Comparison of ENCODE assay signal across 34 cellular contexts in the genomic region with DNA sequence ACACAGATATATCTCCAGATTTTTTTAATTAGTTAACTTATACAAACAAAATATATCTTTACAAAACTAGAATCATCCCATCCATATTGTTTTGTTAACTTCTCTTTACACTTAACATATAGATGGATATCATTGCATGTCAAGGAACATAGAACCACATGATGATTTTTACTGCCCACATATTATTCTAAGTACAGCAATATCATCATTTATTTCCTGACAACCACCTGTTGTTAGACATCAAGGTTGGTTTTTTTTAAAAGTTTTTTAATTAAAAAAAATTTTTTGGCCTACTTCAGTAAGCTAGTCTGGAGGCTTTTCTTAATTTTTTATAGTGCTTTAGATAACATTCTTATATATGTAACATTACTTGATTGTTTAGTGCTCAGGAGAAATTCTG.
"Had no signal": no experiment of that assay in that cellular context is flagged by ENCODE, and none has a peak within 500 bp of the region (broad histone marks: within the 10 kb centered on the region; RNA-seq: fewer than 3 reads in every experiment).

No MANE protein-coding gene starts in this region.

- DNase-seq: Karpas-422, Kasumi-1, MG63, MM.1S, MV-4-11, NCI-H1092, NCI-H1092 treated with DMSO at 0.1 percent for 48 hours, NCI-H1105, NCI-H1105 treated with DMSO at 0.1 percent for 48 hours, NCI-H1417, NCI-H1417 treated with DMSO at 0.1 percent for 48 hours, NCI-H1436, NCI-H1436 treated with DMSO at 0.1 percent for 48 hours, NCI-H146, NCI-H1694, NCI-H187, NCI-H187 treated with DMSO at 0.1 percent for 48 hours, NCI-H1930, NCI-H2029, NCI-H2029 treated with DMSO at 0.1 percent for 48 hours, NCI-H2081, NCI-H2081 treated with DMSO at 0.1 percent for 48 hours, NCI-H2107, NCI-H2171, NCI-H2171 treated with DMSO at 0.1 percent for 48 hours, NCI-H2227 treated with DMSO at 0.1 percent for 48 hours, NCI-H226, NCI-H345, NCI-H446, NCI-H446 treated with DMSO at 0.1 percent for 48 hours, NCI-H510A, NCI-H510A treated with DMSO at 0.1 percent for 48 hours, NCI-H524 had no signal

- H3K4me3 ChIP-seq: MG63 had no signal

- H3K27ac ChIP-seq: KMS-11 had no signal

- H3K36me3 ChIP-seq: MG63 had no signal
